Comparison of ENCODE assay signal across 10 cellular contexts in the genomic region with DNA sequence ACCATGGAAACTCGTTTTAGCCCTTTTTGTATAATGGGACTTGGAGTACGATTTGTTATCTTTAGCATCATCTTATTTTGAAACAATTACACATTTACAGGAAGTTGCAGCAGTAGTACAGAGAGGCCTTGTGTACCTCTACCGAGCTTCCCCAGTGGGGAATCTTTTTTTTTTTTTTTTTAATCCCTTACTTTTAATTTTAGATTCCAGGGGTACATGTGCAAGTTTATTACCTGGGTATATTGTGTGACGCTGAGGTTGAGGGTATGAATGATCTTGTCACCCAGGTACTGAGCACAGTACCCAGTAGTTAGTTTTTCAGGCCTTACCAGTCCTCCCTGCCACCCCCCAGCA. TPM values are rescaled to one million over a fixed set of nuclear protein-coding genes. Genes with fewer than 3 reads are reported as not detected.
DNase-seq lines count a peak whose midpoint lies in the region; ATAC-seq lines count a peak whose summit lies in the region.
"Had no signal": no experiment of that assay in that cellular context is flagged by ENCODE, and none has a peak within 500 bp of the region (broad histone marks: within the 10 kb centered on the region; RNA-seq: fewer than 3 reads in every experiment).

No MANE protein-coding gene starts in this region.

- H3K27ac ChIP-seq in CD8-positive, alpha-beta memory T cell (ENCODE audit: low read depth, low read length) = peak overlapping the region; percentile 20
- H3K27ac ChIP-seq in naive thymus-derived CD4-positive, alpha-beta T cell (ENCODE audit: low read depth, low read length) = no peak overlapping the region
- H3K27ac ChIP-seq: ascending aorta had no signal

- peak overlapping the region; percentile 73 for H3K9ac ChIP-seq in adipocyte (ENCODE audit: low read length)

- peaks cover 20 to 27% (median 25%) of the 10 kb centered on the region in 3 donors for H3K4me1 Mint-ChIP-seq in CD8-positive, alpha-beta memory T cell
- peaks cover 0 to 15% (median 11%) of the 10 kb centered on the region in 7 donors for H3K4me1 Mint-ChIP-seq in naive thymus-derived CD4-positive, alpha-beta T cell

- H3K27me3 Mint-ChIP-seq in CD8-positive, alpha-beta memory T cell = no peaks in the 10 kb centered on the region
- H3K27me3 Mint-ChIP-seq in naive thymus-derived CD4-positive, alpha-beta T cell = peaks cover 0 to 9% (median 0%) of the 10 kb centered on the region in 5 donors

- H3K4me3 Mint-ChIP-seq in CD8-positive, alpha-beta memory T cell = peak overlapping the region in 6 of 7 donors; percentile 18 to 67 (median 48)
- H3K4me3 Mint-ChIP-seq in naive thymus-derived CD4-positive, alpha-beta T cell = no peak overlapping the region
- H3K4me3 Mint-ChIP-seq: neural crest cell had no signal

- intact Hi-C loops in naive thymus-derived CD4-positive, alpha-beta T cell (cut with micrococcal nuclease) = loop anchor here in 1 of 2 donors (1.0 kb wide), 2 partner anchors 26 to 46 kb away; a partner anchor contains a TSS

- H3K36me3 Mint-ChIP-seq in CD8-positive, alpha-beta memory T cell = peaks cover 0 to 3% (median 2%) of the 10 kb centered on the region in 3 donors
- H3K36me3 Mint-ChIP-seq in naive thymus-derived CD4-positive, alpha-beta T cell = no peaks in the 10 kb centered on the region

- no peaks in the 10 kb centered on the region for H3K9me3 ChIP-seq in CD8-positive, alpha-beta memory T cell (ENCODE audit: low read length)
- no peaks in the 10 kb centered on the region for H3K9me3 ChIP-seq in adipocyte (ENCODE audit: control insufficient read depth, low read length)
- no peaks in the 10 kb centered on the region for H3K9me3 ChIP-seq in naive thymus-derived CD4-positive, alpha-beta T cell (ENCODE audit: control insufficient read depth in 2 of 3, low read length in 3 of 3)
- H3K9me3 ChIP-seq: ascending aorta had no signal

- no peaks in the 10 kb centered on the region for H3K4me1 ChIP-seq in CD8-positive, alpha-beta memory T cell (ENCODE audit: insufficient read depth, low read length)
- peaks cover 57% of the 10 kb centered on the region for H3K4me1 ChIP-seq in adipocyte (ENCODE audit: control insufficient read depth, insufficient read depth, low read length)
- peaks cover 0 to 6% of the 10 kb centered on the region in 2 donors for H3K4me1 ChIP-seq in naive thymus-derived CD4-positive, alpha-beta T cell (ENCODE audit: control insufficient read depth in 2 of 2, insufficient read depth in 2 of 2, low read length in 2 of 2)
- H3K4me1 ChIP-seq: ascending aorta had no signal

- peak overlapping the region; percentile 74 to 92 (median 84) for H3K27ac Mint-ChIP-seq in CD8-positive, alpha-beta memory T cell
- H3K27ac Mint-ChIP-seq in naive thymus-derived CD4-positive, alpha-beta T cell = peak overlapping the region in 3 of 9 donors; percentile 31 to 46 (median 38)

- POLR2A ChIA-PET in CD8-positive, alpha-beta memory T cell (lab: Charles Lee) = no interaction called here
- POLR2A ChIA-PET in naive thymus-derived CD4-positive, alpha-beta T cell (lab: Charles Lee) = no interaction called here

- no peak overlapping the region for H3K4me3 ChIP-seq in CD8-positive, alpha-beta memory T cell (ENCODE audit: low read length)
- peak overlapping the region; percentile 33 for H3K4me3 ChIP-seq in adipocyte (ENCODE audit: low read length)
- no peak overlapping the region for H3K4me3 ChIP-seq in naive thymus-derived CD4-positive, alpha-beta T cell (ENCODE audit: low read length)
- H3K4me3 ChIP-seq: ascending aorta had no signal

- CTCF ChIA-PET in CD8-positive, alpha-beta memory T cell (lab: Charles Lee) = interaction anchor here (0.7 to 2.6 kb wide), 10 partner anchors 9 to 117 kb away, joined by 3 to 12 read pairs (median 6); no protein-coding TSS in a partner anchor
- CTCF ChIA-PET in naive thymus-derived CD4-positive, alpha-beta T cell (lab: Charles Lee) = no interaction called here

- DNase-seq in CD8-positive, alpha-beta memory T cell = no peak
- no peak for DNase-seq in adipocyte (ENCODE audit: low read depth)
- DNase-seq in naive thymus-derived CD4-positive, alpha-beta T cell = no peak
- DNase-seq in NCI-H345 (lab: John Stamatoyannopoulos, UW) = no peak
- DNase-seq: DMS79 had no signal

- H3K9me3 Mint-ChIP-seq in CD8-positive, alpha-beta memory T cell = no peaks in the 10 kb centered on the region
- H3K9me3 Mint-ChIP-seq in naive thymus-derived CD4-positive, alpha-beta T cell = no peaks in the 10 kb centered on the region
- H3K9me3 Mint-ChIP-seq: neural crest cell had no signal

- ATAC-seq in HG03139 (IDR thresholded peaks at IDR 0.05; ENCODE audit: unreplicated experiment) = peak; percentile 18
- ATAC-seq in naive thymus-derived CD4-positive, alpha-beta T cell = peak; percentile 16
- no peak for ATAC-seq in GM21786 (IDR thresholded peaks at IDR 0.05; ENCODE audit: unreplicated experiment)
- ATAC-seq in HG03460 (IDR thresholded peaks at IDR 0.05; ENCODE audit: unreplicated experiment) = no peak

- no peaks in the 10 kb centered on the region for H3K36me3 ChIP-seq in CD8-positive, alpha-beta memory T cell (ENCODE audit: insufficient read depth, low read length)
- no peaks in the 10 kb centered on the region for H3K36me3 ChIP-seq in adipocyte (ENCODE audit: control insufficient read depth, insufficient read depth, low read length, severe bottlenecking)
- H3K36me3 ChIP-seq in naive thymus-derived CD4-positive, alpha-beta T cell (ENCODE audit: control insufficient read depth in 2 of 3, insufficient read depth in 3 of 3, low read length in 3 of 3) = no peaks in the 10 kb centered on the region
- H3K36me3 ChIP-seq: ascending aorta had no signal

- no peaks in the 10 kb centered on the region for H3K27me3 ChIP-seq in CD8-positive, alpha-beta memory T cell (ENCODE audit: insufficient read depth, low read length, poor library complexity, severe bottlenecking)
- no peaks in the 10 kb centered on the region for H3K27me3 ChIP-seq in adipocyte (replicated peaks; ENCODE audit: control insufficient read depth, insufficient read depth, low read length)
- no peaks in the 10 kb centered on the region for H3K27me3 ChIP-seq in naive thymus-derived CD4-positive, alpha-beta T cell (ENCODE audit: control insufficient read depth in 2 of 2, insufficient read depth in 2 of 2, low read length in 2 of 2)
- H3K27me3 ChIP-seq: ascending aorta had no signal

RNA-seq across cellular contexts. Expression of a gene that starts 45.9 kb away (rescaled TPM):
- total RNA-seq in CD8-positive, alpha-beta memory T cell = 1 to 10 TPM; 1.4 to 2.1 TPM
- 4.6 TPM for polyA plus RNA-seq in CD8-positive, alpha-beta memory T cell
- 1 to 10 TPM; 1.1 to 3.8 (median 2.7) TPM for total RNA-seq in naive thymus-derived CD4-positive, alpha-beta T cell
- polyA plus RNA-seq in naive thymus-derived CD4-positive, alpha-beta T cell = under 1 TPM; 0.84 to 0.99 TPM

Comparison
In these comparisons a context has a peak if more than half of its experiments do, and no peak if none do; other contexts are left out.
1. H3K4me3 Mint-ChIP-seq: peak in CD8-positive, alpha-beta memory T cell (6 of 7); none in naive thymus-derived CD4-positive, alpha-beta T cell (0 of 10).
2. ATAC-seq: peak in HG03139 (single experiment) and naive thymus-derived CD4-positive, alpha-beta T cell (single experiment); none in GM21786 (single experiment) and HG03460 (single experiment).